1 cellular context compared by ENCODE assay signal in genomic region chr19:10431254-10431942, GRCh38.
TF ChIP-seq lines count a peak whose summit lies in the region.

No MANE protein-coding gene starts in this region.

TF ChIP-seq in endothelial cell of umbilical vein, 7 proteins besides CTCF, POLR2A, EP300 and RAD21 (continued from another document):
- TF ChIP-seq MAX (IDR thresholded peaks at IDR 0.05; ENCODE audit: insufficient read depth, insufficient read length): no peak
